ENCODE assay signal across 8 cellular contexts in the genomic region with DNA sequence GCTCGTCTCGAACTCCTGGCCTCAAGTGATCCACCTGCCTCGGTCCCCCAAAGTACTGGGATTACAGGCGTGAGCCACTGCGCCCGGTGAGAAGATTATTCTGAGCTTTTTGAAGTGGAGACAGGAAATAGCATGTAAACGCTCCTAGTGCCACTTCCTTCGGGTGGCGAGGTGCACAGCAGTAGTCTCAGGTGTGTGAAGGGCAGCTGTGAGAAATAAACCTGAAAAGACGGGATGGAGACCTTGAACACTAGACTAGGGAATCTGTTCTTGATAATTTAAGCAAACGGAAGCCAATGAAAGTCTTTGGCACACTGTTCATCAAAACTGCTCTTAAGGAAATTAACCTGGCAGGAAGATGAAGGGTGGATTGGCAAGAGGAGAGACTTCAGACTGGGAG. TPM values are rescaled to one million over a fixed set of nuclear protein-coding genes. Genes with fewer than 3 reads are reported as not detected.
DNase-seq lines count a peak whose midpoint lies in the region; ATAC-seq and TF ChIP-seq lines count a peak whose summit lies in the region.

No MANE protein-coding gene starts in this region.

- H3K27ac Mint-ChIP-seq in activated CD4-positive, alpha-beta T cell treated with anti-CD3 and anti-CD28 coated beads, Interleukin-2, amount 10 ng/mL, durations not matched to agents 7 days and 5 days: peak overlapping the region; percentile 66
- H3K27ac Mint-ChIP-seq in glutamatergic neuron (ENCODE audit: unreplicated experiment): no peak overlapping the region

- DNase-seq in NCI-H345 treated with DMSO at 0.1 percent for 48 hours (lab: John Stamatoyannopoulos, UW; ENCODE audit: unreplicated experiment) (peak; percentile 60), NCI-H345 (lab: John Stamatoyannopoulos, UW) (no peak), glutamatergic neuron (no peak), CD1c-positive myeloid dendritic cell (ENCODE audit: extremely low spot score) (no peak)
- DNase-seq in activated CD4-positive, alpha-beta T cell treated with anti-CD3 and anti-CD28 coated beads, Interleukin-2, amount 10 ng/mL, durations not matched to agents 7 days and 5 days: peak; percentile 23
- peak; percentile 3 for DNase-seq in stimulated activated CD4-positive, alpha-beta T cell treated with anti-CD3 and anti-CD28 coated beads, Interleukin-4, amount 100 ng/mL, for 1 hour

- ATAC-seq in HG03520 (IDR thresholded peaks at IDR 0.05; ENCODE audit: unreplicated experiment) (no peak), HG03521 (IDR thresholded peaks at IDR 0.05; ENCODE audit: unreplicated experiment) (no peak)

- H3K4me1 Mint-ChIP-seq in activated CD4-positive, alpha-beta T cell treated with anti-CD3 and anti-CD28 coated beads, Interleukin-2, amount 10 ng/mL, durations not matched to agents 7 days and 5 days: peaks cover 16% of the 10 kb centered on the region
- peaks cover 4% of the 10 kb centered on the region for H3K4me1 Mint-ChIP-seq in glutamatergic neuron (ENCODE audit: low read depth, unreplicated experiment)

- H3K9me3 Mint-ChIP-seq in activated CD4-positive, alpha-beta T cell treated with anti-CD3 and anti-CD28 coated beads, Interleukin-2, amount 10 ng/mL, durations not matched to agents 7 days and 5 days: peaks cover 3% of the 10 kb centered on the region
- H3K9me3 Mint-ChIP-seq in glutamatergic neuron (ENCODE audit: unreplicated experiment): peaks cover 4% of the 10 kb centered on the region

- H3K36me3 Mint-ChIP-seq in activated CD4-positive, alpha-beta T cell treated with anti-CD3 and anti-CD28 coated beads, Interleukin-2, amount 10 ng/mL, durations not matched to agents 7 days and 5 days (ENCODE audit: low read depth): no peaks in the 10 kb centered on the region
- no peaks in the 10 kb centered on the region for H3K36me3 Mint-ChIP-seq in glutamatergic neuron (ENCODE audit: unreplicated experiment)

- no peak for TF ChIP-seq CTCF in glutamatergic neuron (IDR thresholded peaks at IDR 0.05; ENCODE audit: partially characterized antibody, unreplicated experiment)

- peaks cover 51% of the 10 kb centered on the region for H3K27me3 Mint-ChIP-seq in activated CD4-positive, alpha-beta T cell treated with anti-CD3 and anti-CD28 coated beads, Interleukin-2, amount 10 ng/mL, durations not matched to agents 7 days and 5 days
- H3K27me3 Mint-ChIP-seq in glutamatergic neuron (ENCODE audit: unreplicated experiment): peaks cover 2% of the 10 kb centered on the region

- CTCF ChIA-PET in activated CD4-positive, alpha-beta T cell treated with anti-CD3 and anti-CD28 coated beads, Interleukin-2, amount 10 ng/mL, durations not matched to agents 7 days and 5 days (lab: Charles Lee): interaction anchor here (1.0 to 1.5 kb wide), 3 partner anchors 11 to 58 kb away, joined by 4 read pairs; no protein-coding TSS in a partner anchor

- peak overlapping the region; percentile 82 for H3K4me3 Mint-ChIP-seq in activated CD4-positive, alpha-beta T cell treated with anti-CD3 and anti-CD28 coated beads, Interleukin-2, amount 10 ng/mL, durations not matched to agents 7 days and 5 days
- peak overlapping the region; percentile 87 for H3K4me3 Mint-ChIP-seq in glutamatergic neuron (ENCODE audit: unreplicated experiment)

- POLR2A ChIA-PET in activated CD4-positive, alpha-beta T cell treated with anti-CD3 and anti-CD28 coated beads, Interleukin-2, amount 10 ng/mL, durations not matched to agents 7 days and 5 days (lab: Charles Lee): no interaction called here

RNA-seq across cellular contexts. Expression of a gene that starts 0.4 kb away (rescaled TPM):
- under 1 TPM; 0.20 to 0.40 TPM for total RNA-seq in activated CD4-positive, alpha-beta T cell treated with anti-CD3 and anti-CD28 coated beads, Interleukin-2, amount 10 ng/mL, durations not matched to agents 7 days and 5 days
- total RNA-seq in glutamatergic neuron (ENCODE audit: unreplicated experiment): 0.71 TPM

RNA-seq across cellular contexts. Expression of a gene that starts 39.6 kb away (rescaled TPM):
- not detected for total RNA-seq in activated CD4-positive, alpha-beta T cell treated with anti-CD3 and anti-CD28 coated beads, Interleukin-2, amount 10 ng/mL, durations not matched to agents 7 days and 5 days
- 0.49 TPM for total RNA-seq in glutamatergic neuron (ENCODE audit: unreplicated experiment)

RNA-seq across cellular contexts. Expression of a gene that starts 40.8 kb away (rescaled TPM):
- 10 to 100 TPM; 26.2 to 32.2 TPM for total RNA-seq in activated CD4-positive, alpha-beta T cell treated with anti-CD3 and anti-CD28 coated beads, Interleukin-2, amount 10 ng/mL, durations not matched to agents 7 days and 5 days
- total RNA-seq in glutamatergic neuron (ENCODE audit: unreplicated experiment): 15.0 TPM

Comparison
In these comparisons a context has a peak if more than half of its experiments do, and no peak if none do; other contexts are left out.
1. DNase-seq: peak in NCI-H345 treated with DMSO at 0.1 percent for 48 hours (single experiment), activated CD4-positive, alpha-beta T cell treated with anti-CD3 and anti-CD28 coated beads, Interleukin-2, amount 10 ng/mL, durations not matched to agents 7 days and 5 days (single experiment) and stimulated activated CD4-positive, alpha-beta T cell treated with anti-CD3 and anti-CD28 coated beads, Interleukin-4, amount 100 ng/mL, for 1 hour (single experiment); none in NCI-H345 (single experiment), glutamatergic neuron (single experiment) and CD1c-positive myeloid dendritic cell (single experiment).